1 cellular context compared by ENCODE assay signal in the genomic region with DNA sequence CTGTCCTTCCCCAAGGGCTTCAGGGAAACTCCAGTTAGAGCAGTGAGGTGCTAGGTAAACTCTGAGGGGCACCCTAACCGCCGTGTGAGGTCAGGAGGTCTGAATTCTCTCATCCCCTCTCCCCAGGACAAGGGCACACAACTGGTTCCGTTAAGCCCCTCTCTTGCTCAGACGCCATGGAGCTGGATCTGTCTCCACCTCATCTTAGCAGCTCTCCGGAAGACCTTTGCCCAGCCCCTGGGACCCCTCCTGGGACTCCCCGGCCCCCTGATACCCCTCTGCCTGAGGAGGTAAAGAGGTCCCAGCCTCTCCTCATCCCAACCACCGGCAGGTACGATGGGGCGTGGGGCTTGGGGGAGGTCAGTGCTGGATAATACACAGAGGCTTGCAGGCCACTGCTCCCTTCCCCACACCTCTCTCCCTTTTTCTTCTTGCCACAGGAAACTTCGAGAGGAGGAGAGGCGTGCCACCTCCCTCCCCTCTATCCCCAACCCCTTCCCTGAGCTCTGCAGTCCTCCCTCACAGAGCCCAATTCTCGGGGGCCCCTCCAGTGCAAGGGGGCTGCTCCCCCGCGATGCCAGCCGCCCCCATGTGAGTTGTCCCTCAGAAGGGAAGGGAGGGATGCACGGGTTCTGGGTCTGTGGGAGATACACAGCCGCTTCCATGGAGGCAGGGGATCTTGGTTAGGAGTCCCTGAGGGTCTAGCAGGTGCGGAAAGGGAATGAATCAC.
A peak's percentile ranks its signal among the peaks of the same experiment; 100 is the strongest.
TF ChIP-seq lines count a peak whose summit lies in the region.

No MANE protein-coding gene starts in this region.

TF ChIP-seq in HepG2, 621 proteins besides CTCF, POLR2A, EP300 and RAD21:
- TF ChIP-seq ZFP37 (CRISPR knock-in tag; IDR thresholded peaks at IDR 0.05; ENCODE audit: borderline replicate concordance) (no peak), IKZF1 (IDR thresholded peaks at IDR 0.05) (no peak), ZNF768 (CRISPR knock-in tag; IDR thresholded peaks at IDR 0.05) (0 out of 2 replicates have a peak, but pooled peaks have one; percentile 3)
